1 cellular context compared by ENCODE assay signal in the genomic region with DNA sequence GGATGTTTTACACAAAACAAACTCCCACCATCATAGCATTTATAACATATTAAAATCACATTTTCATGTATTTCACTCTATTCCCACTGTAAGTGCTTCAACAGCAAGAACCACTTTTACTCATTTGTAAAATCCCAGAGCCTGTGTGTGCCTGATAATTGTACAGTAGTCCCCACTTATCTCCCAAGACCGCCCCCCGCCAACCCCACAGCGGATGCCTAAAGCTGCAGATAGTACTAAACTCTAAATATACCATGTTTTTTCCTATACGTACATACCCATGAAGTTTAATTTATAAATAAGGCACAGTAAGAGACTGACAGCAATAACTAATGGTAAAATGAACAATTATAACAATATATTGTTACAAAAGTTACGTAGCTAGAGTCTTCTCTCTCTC.
TF ChIP-seq lines count a peak whose summit lies in the region.

No MANE protein-coding gene starts in this region.

TF ChIP-seq in HEK293T, 16 proteins besides CTCF, POLR2A, EP300 and RAD21 (continued from another document):
- TF ChIP-seq L3MBTL2 (conservative IDR thresholded peaks at IDR 0.05) (no peak), HDGF (IDR thresholded peaks at IDR 0.05; ENCODE audit: borderline replicate concordance) (no peak), ZNF384 (IDR thresholded peaks at IDR 0.05) (no peak), CTBP1 (IDR thresholded peaks at IDR 0.05; ENCODE audit: borderline replicate concordance) (no peak), NFRKB (IDR thresholded peaks at IDR 0.05) (no peak)
